In the genomic region with DNA sequence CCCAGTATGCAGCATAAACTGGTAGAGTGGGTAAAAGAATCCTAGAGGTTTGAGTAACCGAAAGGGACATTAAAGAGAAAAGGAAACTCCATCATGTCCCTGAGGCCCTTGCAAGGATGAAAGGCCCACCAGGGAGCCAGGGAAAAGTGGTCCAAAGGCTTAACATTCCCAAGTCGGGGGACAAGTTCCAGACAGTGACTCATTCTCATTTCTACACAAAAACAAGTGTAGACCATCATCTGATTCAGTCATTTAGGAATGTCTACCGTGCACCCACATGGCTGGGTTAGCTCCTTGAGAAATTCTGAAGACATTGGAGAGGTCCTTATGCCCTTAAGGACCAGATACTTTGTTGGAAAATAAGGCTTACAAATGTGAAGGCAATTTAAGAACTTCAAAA, we compare ENCODE assay signal across 11 cellular contexts. TPM values are rescaled to one million over a fixed set of nuclear protein-coding genes. Genes with fewer than 3 reads are reported as not detected.
A peak's percentile ranks its signal among the peaks of the same experiment; 100 is the strongest.
DNase-seq lines count a peak whose midpoint lies in the region; ATAC-seq, FAIRE-seq and TF ChIP-seq lines count a peak whose summit lies in the region.
"Had no signal": no experiment of that assay in that cellular context is flagged by ENCODE, and none has a peak within 500 bp of the region (broad histone marks: within the 10 kb centered on the region; RNA-seq: fewer than 3 reads in every experiment).

No MANE protein-coding gene starts in this region.

- H3K9me3 Mint-ChIP-seq in naive thymus-derived CD4-positive, alpha-beta T cell = peaks cover 0 to 5% (median 0%) of the 10 kb centered on the region in 11 donors
- H3K9me3 Mint-ChIP-seq: mesothelial cell of epicardium had no signal

- H3K27me3 ChIP-seq in IMR-90 (ENCODE audit: control insufficient read depth, insufficient read depth, low read length) (no peaks in the 10 kb centered on the region), uterus (no peaks in the 10 kb centered on the region)
- no peaks in the 10 kb centered on the region for H3K27me3 ChIP-seq in naive thymus-derived CD4-positive, alpha-beta T cell (ENCODE audit: control insufficient read depth in 2 of 2, insufficient read depth in 2 of 2, low read length in 2 of 2)
- H3K27me3 ChIP-seq: suprapubic skin had no signal

- H3K4me1 ChIP-seq in IMR-90 (ENCODE audit: control insufficient read depth, insufficient read depth, low read length) = peaks cover 9% of the 10 kb centered on the region
- no peaks in the 10 kb centered on the region for H3K4me1 ChIP-seq in uterus
- no peaks in the 10 kb centered on the region for H3K4me1 ChIP-seq in naive thymus-derived CD4-positive, alpha-beta T cell (ENCODE audit: control insufficient read depth in 2 of 2, insufficient read depth in 2 of 2, low read length in 2 of 2)

- peak; percentile 63 for ATAC-seq in IMR-90 (ENCODE audit: low read depth)
- ATAC-seq in naive thymus-derived CD4-positive, alpha-beta T cell = no peak
- ATAC-seq in HG02759 (IDR thresholded peaks at IDR 0.05; ENCODE audit: unreplicated experiment) = no peak

- no peak overlapping the region for H2AK9ac ChIP-seq in IMR-90 (replicated peaks; ENCODE audit: low read depth, low read length, poor library complexity)

- H3K4me2 ChIP-seq in IMR-90 (ENCODE audit: low read depth, low read length) = peak overlapping the region; percentile 59; the same call in 1 of the 2 replicates

- H3K27ac ChIP-seq in IMR-90 (ENCODE audit: insufficient read depth, low read length) (no peak overlapping the region), uterus (peak overlapping the region; percentile 30 to 40)
- no peak overlapping the region for H3K27ac ChIP-seq in naive thymus-derived CD4-positive, alpha-beta T cell (ENCODE audit: low read depth, low read length)
- H3K27ac ChIP-seq: suprapubic skin had no signal

- H2AFZ ChIP-seq in IMR-90 (replicated peaks; ENCODE audit: low read length, poor library complexity) = no peak overlapping the region

- H4K5ac ChIP-seq in IMR-90 (ENCODE audit: low read depth, low read length) = peak overlapping the region; percentile 56; the same call in 1 of the 2 replicates

- CTCF ChIA-PET in IMR-90 (lab: Yijun Ruan, JAX) = no interaction called here
- CTCF ChIA-PET in naive thymus-derived CD4-positive, alpha-beta T cell (lab: Charles Lee) = no interaction called here

- H3K18ac ChIP-seq in IMR-90 (ENCODE audit: low read depth, low read length) = peak overlapping the region; percentile 49; the same call in 1 of the 2 replicates

- H3K9me3 ChIP-seq in IMR-90 (ENCODE audit: control insufficient read depth, insufficient read depth, low read length) = no peaks in the 10 kb centered on the region
- H3K9me3 ChIP-seq in uterus = no peaks in the 10 kb centered on the region
- H3K9me3 ChIP-seq in naive thymus-derived CD4-positive, alpha-beta T cell (ENCODE audit: control insufficient read depth in 2 of 3, low read length in 3 of 3) = no peaks in the 10 kb centered on the region
- H3K9me3 ChIP-seq: suprapubic skin had no signal

- H3K27ac Mint-ChIP-seq in naive thymus-derived CD4-positive, alpha-beta T cell = no peak overlapping the region
- H3K27ac Mint-ChIP-seq: mesothelial cell of epicardium had no signal

- H3K14ac ChIP-seq in IMR-90 (replicated peaks; ENCODE audit: low read depth, low read length) = no peak overlapping the region

- no TSS peak for BruUV-seq in IMR-90 (replicated peaks; lab: Mats Ljungman, UMichigan)

- TF ChIP-seq CTCF in IMR-90 (conservative IDR thresholded peaks at IDR 0.05; ENCODE audit: low read depth, low read length) (no peak), choroid plexus epithelial cell (conservative IDR thresholded peaks at IDR 0.05; ENCODE audit: low read depth, low read length) (no peak), uterus (IDR thresholded peaks at IDR 0.05) (no peak)

- H2BK120ac ChIP-seq in IMR-90 (ENCODE audit: low read depth, low read length) = peak overlapping the region; percentile 12; the same call in 1 of the 2 replicates

- no peak overlapping the region for H4K8ac ChIP-seq in IMR-90 (ENCODE audit: low read depth in 2 of 2, low read length in 2 of 2)

- H4K91ac ChIP-seq in IMR-90 (ENCODE audit: insufficient read depth, low read depth, low read length) = peak overlapping the region; percentile 5; the same call in 1 of the 2 replicates

- H3K4me3 ChIP-seq in IMR-90 (ENCODE audit: insufficient read depth, low read depth, low read length) (no peak overlapping the region), choroid plexus epithelial cell (ENCODE audit: low read depth, low read length) (no peak overlapping the region), uterus (no peak overlapping the region)
- no peak overlapping the region for H3K4me3 ChIP-seq in naive thymus-derived CD4-positive, alpha-beta T cell (ENCODE audit: low read length)
- H3K4me3 ChIP-seq: suprapubic skin had no signal

- H3K36me3 Mint-ChIP-seq in naive thymus-derived CD4-positive, alpha-beta T cell = no peaks in the 10 kb centered on the region
- H3K36me3 Mint-ChIP-seq: mesothelial cell of epicardium had no signal

- H3K23ac ChIP-seq in IMR-90 (ENCODE audit: low read depth, low read length) = no peak overlapping the region

- H2BK5ac ChIP-seq in IMR-90 (ENCODE audit: low read depth, low read length, poor library complexity, severe bottlenecking) = peak overlapping the region; percentile 95

- H3K27me3 Mint-ChIP-seq in naive thymus-derived CD4-positive, alpha-beta T cell = peaks cover 11 to 32% (median 21%) of the 10 kb centered on the region in 5 donors

- H2BK20ac ChIP-seq in IMR-90 (ENCODE audit: low read depth, low read length) = peak overlapping the region; percentile 40; the same call in 1 of the 2 replicates

- no peaks in the 10 kb centered on the region for H4K20me1 ChIP-seq in IMR-90 (ENCODE audit: insufficient read depth, low read length)

- H2BK15ac ChIP-seq in IMR-90 (ENCODE audit: low read depth, low read length) = no peak overlapping the region

- dilution Hi-C loops in IMR-90 (cut with HindIII; ENCODE audit: low sequenced_read_pairs, unreplicated experiment) = no loop called here

- H3K4me1 Mint-ChIP-seq in naive thymus-derived CD4-positive, alpha-beta T cell = peaks cover 0 to 1% (median 0%) of the 10 kb centered on the region in 7 donors

- TF ChIP-seq RAD21 in IMR-90 (IDR thresholded peaks at IDR 0.05; ENCODE audit: low read length) = no peak

- no peak overlapping the region for H3K9ac ChIP-seq in IMR-90 (ENCODE audit: low read depth, low read length)

- FAIRE-seq in GM12892 (lab: Jason Lieb, UNC) = no peak
- FAIRE-seq: TTC549 had no signal

- no peak overlapping the region for H2AK5ac ChIP-seq in IMR-90 (ENCODE audit: low read depth, low read length)

- H3K56ac ChIP-seq in IMR-90 (ENCODE audit: extremely low read depth, insufficient read depth, low read length) = no peak overlapping the region

- H3K36me3 ChIP-seq in IMR-90 (ENCODE audit: control insufficient read depth, insufficient read depth, low read length) (no peaks in the 10 kb centered on the region), uterus (no peaks in the 10 kb centered on the region)
- no peaks in the 10 kb centered on the region for H3K36me3 ChIP-seq in naive thymus-derived CD4-positive, alpha-beta T cell (ENCODE audit: control insufficient read depth in 2 of 3, insufficient read depth in 3 of 3, low read length in 3 of 3)
- H3K36me3 ChIP-seq: suprapubic skin had no signal

- no peak for TF ChIP-seq POLR2A in IMR-90 (IDR thresholded peaks at IDR 0.05; ENCODE audit: low read depth, low read length)
- no peak for TF ChIP-seq POLR2A in uterus (IDR thresholded peaks at IDR 0.05)
- no peak for TF ChIP-seq POLR2A in GM12892 (IDR thresholded peaks at IDR 0.05; ENCODE audit: low read depth, low read length)

- 0% methylated on average over 1 of the region's 3 CpGs; no CpG with 5 or more reads in 1 of the 2 experiments for WGBS in IMR-90 (ENCODE audit: extremely low coverage in 2 of 2, insufficient read length in 1 of 2), 2 experiments

- in situ Hi-C loops in IMR-90 (cut with MboI; ENCODE audit: low sequenced_read_pairs) = no loop called here

- 0 out of 2 replicates have a peak, but pooled peaks cover 4% of the 10 kb centered on the region for H3K9me1 ChIP-seq in IMR-90 (ENCODE audit: insufficient read depth, low read length)

- intact Hi-C loops in IMR-90 (cut with micrococcal nuclease) = no loop called here
- intact Hi-C loops in uterus (cut with DNase I; ENCODE audit: low total_unique reads) = no loop called here
- intact Hi-C loops in naive thymus-derived CD4-positive, alpha-beta T cell (cut with micrococcal nuclease) = no loop called here

- H3K4me3 Mint-ChIP-seq in naive thymus-derived CD4-positive, alpha-beta T cell = no peak overlapping the region
- H3K4me3 Mint-ChIP-seq: mesothelial cell of epicardium had no signal

- H3K79me1 ChIP-seq in IMR-90 (ENCODE audit: low read depth in 1 of 2, low read length in 2 of 2) = peaks cover 1 to 4% of the 10 kb centered on the region in 2 experiments; a peak in 2 of 4 replicates

- peak overlapping the region; percentile 20; the same call in 1 of the 2 replicates for H3K4ac ChIP-seq in IMR-90 (ENCODE audit: low read depth, low read length)

- DNase-seq in IMR-90 (peak; percentile 93), choroid plexus epithelial cell (ENCODE audit: low read depth) (peak; percentile 91), iris pigment epithelial cell (ENCODE audit: low read depth) (peak; percentile 95), uterus (peak; percentile 16 to 38), GM12892 (ENCODE audit: insufficient read length) (no peak)
- no peak for DNase-seq in naive thymus-derived CD4-positive, alpha-beta T cell
- DNase-seq: NK-92 treated with Interleukin-12 subunit alpha and Interleukin-12 subunit beta, amount 100 ng/mL, for 24 hours had no signal

- POLR2A ChIA-PET in IMR-90 (lab: Charles Lee; ENCODE audit: unreplicated experiment) = no interaction called here
- POLR2A ChIA-PET in naive thymus-derived CD4-positive, alpha-beta T cell (lab: Charles Lee) = no interaction called here

TF ChIP-seq in IMR-90, 13 proteins besides CTCF, POLR2A, EP300 and RAD21 (continues in another document):
- TF ChIP-seq CEBPB (IDR thresholded peaks at IDR 0.05; ENCODE audit: low read depth, low read length) = peak; percentile 53; the same call in 1 of the 2 replicates
- no peak for TF ChIP-seq MXI1 (IDR thresholded peaks at IDR 0.05; ENCODE audit: borderline replicate concordance, low read depth, low read length)
- TF ChIP-seq BHLHE40 (IDR thresholded peaks at IDR 0.05; ENCODE audit: low read depth, low read length) = 0 out of 2 replicates have a peak, but pooled peaks have one; percentile 9
- no peak for TF ChIP-seq NFE2L2 (IDR thresholded peaks at IDR 0.05; ENCODE audit: low read depth, low read length)
- no peak for TF ChIP-seq SMC3 (IDR thresholded peaks at IDR 0.05; ENCODE audit: low read depth, low read length)
- no peak for TF ChIP-seq CHD1 (IDR thresholded peaks at IDR 0.05; ENCODE audit: low read depth, low read length)
- no peak for TF ChIP-seq MAZ (IDR thresholded peaks at IDR 0.05; ENCODE audit: borderline replicate concordance, low read depth, low read length)

RNA-seq across cellular contexts. Expression of gene NOX4, which starts 4.8 kb away (rescaled TPM):
- total RNA-seq in IMR-90 (2012; rRNA removed) = 10.8 and 11.7 TPM in 2 replicates
- polyA plus RNA-seq in IMR-90 (2012; rRNA removed) = 4.0 and 4.7 TPM in 2 replicates
- polyA plus RNA-seq in IMR-90 (2012; cell fraction: cytosol; rRNA removed) = 4.6 and 6.7 TPM in 2 replicates
- 3.1 and 7.9 TPM in 2 replicates for polyA plus RNA-seq in IMR-90 (2012; cell fraction: nucleus; rRNA removed; ENCODE audit: low replicate concordance)
- total RNA-seq in uterus = 10 to 100 TPM; 12.3 to 58.4 (median 27.9) TPM
- not detected for polyA plus RNA-seq in GM12892 (2012; ENCODE audit: missing spikeins)
- not detected for total RNA-seq in naive thymus-derived CD4-positive, alpha-beta T cell
- polyA plus RNA-seq in naive thymus-derived CD4-positive, alpha-beta T cell = not detected

Comparison
In these comparisons a context has a peak if more than half of its experiments do, and no peak if none do; other contexts are left out.
1. DNase-seq: peak in IMR-90 (single experiment), choroid plexus epithelial cell (single experiment), iris pigment epithelial cell (single experiment) and uterus (2 of 2); none in GM12892 (single experiment) and naive thymus-derived CD4-positive, alpha-beta T cell (0 of 9).
2. H3K27ac ChIP-seq: peak in uterus (2 of 2); none in IMR-90 (single experiment) and naive thymus-derived CD4-positive, alpha-beta T cell (single experiment).
3. RNA of gene NOX4, which starts 4.8 kb away (total RNA-seq): 12.3 to 58.4 TPM in uterus and 10.8 to 11.7 TPM in IMR-90; not detected in naive thymus-derived CD4-positive, alpha-beta T cell; every median in the first group is over 10 times any median in the second.